In genomic region chr14:103528512-103529382, GRCh38 we compare ENCODE assay signal across 8 cellular contexts. TPM values are rescaled to one million over a fixed set of nuclear protein-coding genes. Genes with fewer than 3 reads are reported as not detected.
DNase-seq lines count a peak whose midpoint lies in the region.

TRMT61A (plus strand) TSS chr14:103529196; CDS start chr14:103529979, 783 bp downstream.

- no peaks in the 10 kb centered on the region for H3K36me3 ChIP-seq in endocrine pancreas (ENCODE audit: control insufficient read depth, insufficient read depth, low read length)

- H3K4me1 ChIP-seq in endocrine pancreas (ENCODE audit: control insufficient read depth, insufficient read depth, low read length) = no peaks in the 10 kb centered on the region

- no peaks in the 10 kb centered on the region for H3K9me3 ChIP-seq in endocrine pancreas (ENCODE audit: control insufficient read depth, low read length)

- H3K9ac ChIP-seq in endocrine pancreas (ENCODE audit: control insufficient read depth, insufficient read depth, low read length) = peak within 1 kb of the TSS; percentile 54

- peak within 1 kb of the TSS; percentile 19 for H3K4me3 ChIP-seq in endocrine pancreas (ENCODE audit: control insufficient read depth, insufficient read depth, low read length)

- no peaks in the 10 kb centered on the region for H3K27me3 ChIP-seq in endocrine pancreas (ENCODE audit: control insufficient read depth, insufficient read depth, low read length)

- DNase-seq in NCI-H1436 (lab: John Stamatoyannopoulos, UW) = peak; percentile 88
- DNase-seq in NCI-H1436 treated with DMSO at 0.1 percent for 48 hours (lab: John Stamatoyannopoulos, UW) = no peak
- peak; percentile 59 for DNase-seq in HS-27A (ENCODE audit: low read depth)
- DNase-seq in NOMO-1 (lab: John Stamatoyannopoulos, UW; ENCODE audit: unreplicated experiment in 2 of 2) = peak; percentile 29 to 45
- DNase-seq in activated CD8-positive, alpha-beta memory T cell treated with anti-CD3 and anti-CD28 coated beads, Interleukin-2, amount 50 U/mL, for 1 hour (ENCODE audit: extremely low read depth) = peak; percentile 31
- peak; percentile 96 for DNase-seq in mesenteric fat pad (ENCODE audit: low spot score)
- DNase-seq in stimulated activated CD8-positive, alpha-beta memory T cell treated with anti-CD3 and anti-CD28 coated beads, Interleukin-15, amount 100 ng/mL, for 1 hour (ENCODE audit: low read depth) = peak; percentile 61

RNA-seq across cellular contexts. Expression of gene TRMT61A, which starts in this region (rescaled TPM):
- total RNA-seq in mesenteric fat pad = 13.8 TPM
